Comparison of ENCODE assay signal across 10 cellular contexts in genomic region chr9:114779352-114779845, GRCh38. TPM values are rescaled to one million over a fixed set of nuclear protein-coding genes. Genes with fewer than 3 reads are reported as not detected.
DNase-seq lines count a peak whose midpoint lies in the region; ATAC-seq and TF ChIP-seq lines count a peak whose summit lies in the region.
"Had no signal": no experiment of that assay in that cellular context is flagged by ENCODE, and none has a peak within 500 bp of the region (broad histone marks: within the 10 kb centered on the region; RNA-seq: fewer than 3 reads in every experiment).

No MANE protein-coding gene starts in this region.

- H3K9me3 Mint-ChIP-seq in nephron, result peaks cover 2% of the 10 kb centered on the region
- H3K9me3 Mint-ChIP-seq in activated naive CD8-positive, alpha-beta T cell treated with anti-CD3 and anti-CD28 coated beads for 36 hours, result peaks cover 2% of the 10 kb centered on the region
- no peaks in the 10 kb centered on the region for H3K9me3 Mint-ChIP-seq in activated T-helper 2 cell treated with anti-CD3 and anti-CD28 coated beads, Interferon-gamma antibody, Interleukin-2, Interleukin-4, amounts not matched to agents 10 μg/mL and 5 μg/mL and 100 μg/mL, durations not matched to agents 14 hours and 24 hours and 36 hours
- H3K9me3 Mint-ChIP-seq: brain had no signal

- H3K27me3 Mint-ChIP-seq in nephron (ENCODE audit: low read depth), result no peaks in the 10 kb centered on the region
- H3K27me3 Mint-ChIP-seq in activated naive CD8-positive, alpha-beta T cell treated with anti-CD3 and anti-CD28 coated beads for 36 hours, result peaks cover 8% of the 10 kb centered on the region
- H3K27me3 Mint-ChIP-seq in activated T-helper 2 cell treated with anti-CD3 and anti-CD28 coated beads, Interferon-gamma antibody, Interleukin-2, Interleukin-4, amounts not matched to agents 10 μg/mL and 5 μg/mL and 100 μg/mL, durations not matched to agents 14 hours and 24 hours and 36 hours (ENCODE audit: low read depth), result peaks cover 35% of the 10 kb centered on the region

- peak overlapping the region; percentile 39 to 65 (median 63) for H3K27ac Mint-ChIP-seq in nephron
- no peak overlapping the region for H3K27ac Mint-ChIP-seq in activated naive CD8-positive, alpha-beta T cell treated with anti-CD3 and anti-CD28 coated beads for 36 hours
- H3K27ac Mint-ChIP-seq in activated T-helper 2 cell treated with anti-CD3 and anti-CD28 coated beads, Interferon-gamma antibody, Interleukin-2, Interleukin-4, amounts not matched to agents 10 μg/mL and 5 μg/mL and 100 μg/mL, durations not matched to agents 14 hours and 24 hours and 36 hours, result no peak overlapping the region
- H3K27ac Mint-ChIP-seq: brain had no signal

- ATAC-seq in HG03139 (IDR thresholded peaks at IDR 0.05; ENCODE audit: unreplicated experiment), result no peak

- DNase-seq in DMS79 (lab: John Stamatoyannopoulos, UW), result peak; percentile 82
- peak; percentile 16 for DNase-seq in NCI-H446 treated with DMSO at 0.1 percent for 48 hours (lab: John Stamatoyannopoulos, UW)
- peak; percentile 97 for DNase-seq in dermis blood vessel endothelial cell
- no peak for DNase-seq in activated naive CD8-positive, alpha-beta T cell treated with anti-CD3 and anti-CD28 coated beads for 36 hours
- no peak for DNase-seq in UCSD-AML1 (lab: John Stamatoyannopoulos, UW; ENCODE audit: unreplicated experiment)
- DNase-seq in activated T-helper 2 cell treated with anti-CD3 and anti-CD28 coated beads, Interferon-gamma antibody, Interleukin-2, Interleukin-4, amounts not matched to agents 10 μg/mL and 5 μg/mL and 100 μg/mL, durations not matched to agents 14 hours and 24 hours and 36 hours (ENCODE audit: low spot score), result no peak
- DNase-seq: NCI-H2107 had no signal

- TF ChIP-seq CTCF in nephron (IDR thresholded peaks at IDR 0.05; ENCODE audit: unreplicated experiment in 3 of 3), result no peak

- H3K4me1 Mint-ChIP-seq in nephron, result peaks cover 9% of the 10 kb centered on the region
- H3K4me1 Mint-ChIP-seq in activated naive CD8-positive, alpha-beta T cell treated with anti-CD3 and anti-CD28 coated beads for 36 hours, result peaks cover 21% of the 10 kb centered on the region
- H3K4me1 Mint-ChIP-seq in activated T-helper 2 cell treated with anti-CD3 and anti-CD28 coated beads, Interferon-gamma antibody, Interleukin-2, Interleukin-4, amounts not matched to agents 10 μg/mL and 5 μg/mL and 100 μg/mL, durations not matched to agents 14 hours and 24 hours and 36 hours (ENCODE audit: low read depth), result peaks cover 20% of the 10 kb centered on the region

- no peaks in the 10 kb centered on the region for H3K36me3 Mint-ChIP-seq in nephron (ENCODE audit: low read depth)
- H3K36me3 Mint-ChIP-seq in activated naive CD8-positive, alpha-beta T cell treated with anti-CD3 and anti-CD28 coated beads for 36 hours, result peaks cover 3% of the 10 kb centered on the region
- no peaks in the 10 kb centered on the region for H3K36me3 Mint-ChIP-seq in activated T-helper 2 cell treated with anti-CD3 and anti-CD28 coated beads, Interferon-gamma antibody, Interleukin-2, Interleukin-4, amounts not matched to agents 10 μg/mL and 5 μg/mL and 100 μg/mL, durations not matched to agents 14 hours and 24 hours and 36 hours (ENCODE audit: low read depth)
- H3K36me3 Mint-ChIP-seq: brain had no signal

- intact Hi-C loops in activated T-helper 2 cell treated with anti-CD3 and anti-CD28 coated beads, Interferon-gamma antibody, Interleukin-2, Interleukin-4, amounts not matched to agents 10 μg/mL and 5 μg/mL and 100 μg/mL, durations not matched to agents 14 hours and 24 hours and 36 hours (cut with micrococcal nuclease), result no loop called here

- no peak overlapping the region for H3K4me3 Mint-ChIP-seq in nephron
- no peak overlapping the region for H3K4me3 Mint-ChIP-seq in activated naive CD8-positive, alpha-beta T cell treated with anti-CD3 and anti-CD28 coated beads for 36 hours
- no peak overlapping the region for H3K4me3 Mint-ChIP-seq in activated T-helper 2 cell treated with anti-CD3 and anti-CD28 coated beads, Interferon-gamma antibody, Interleukin-2, Interleukin-4, amounts not matched to agents 10 μg/mL and 5 μg/mL and 100 μg/mL, durations not matched to agents 14 hours and 24 hours and 36 hours (ENCODE audit: low read depth)
- H3K4me3 Mint-ChIP-seq: brain had no signal

RNA-seq across cellular contexts. Expression of gene TNFSF15, which starts 26.4 kb away (rescaled TPM):
- total RNA-seq in dermis blood vessel endothelial cell, result 2.0 and 5.4 TPM in 2 replicates
- 1 to 10 TPM; 2.3 to 2.4 TPM for total RNA-seq in activated naive CD8-positive, alpha-beta T cell treated with anti-CD3 and anti-CD28 coated beads for 36 hours
- 0.25 and 0.28 TPM in 2 replicates for total RNA-seq in activated T-helper 2 cell treated with anti-CD3 and anti-CD28 coated beads, Interferon-gamma antibody, Interleukin-2, Interleukin-4, amounts not matched to agents 10 μg/mL and 5 μg/mL and 100 μg/mL, durations not matched to agents 14 hours and 24 hours and 36 hours

Comparison
In these comparisons a context has a peak if more than half of its experiments do, and no peak if none do; other contexts are left out.
1. DNase-seq: peak in DMS79 (single experiment), NCI-H446 treated with DMSO at 0.1 percent for 48 hours (single experiment) and dermis blood vessel endothelial cell (single experiment); none in activated naive CD8-positive, alpha-beta T cell treated with anti-CD3 and anti-CD28 coated beads for 36 hours (single experiment), UCSD-AML1 (single experiment) and activated T-helper 2 cell treated with anti-CD3 and anti-CD28 coated beads, Interferon-gamma antibody, Interleukin-2, Interleukin-4, amounts not matched to agents 10 μg/mL and 5 μg/mL and 100 μg/mL, durations not matched to agents 14 hours and 24 hours and 36 hours (single experiment).
2. H3K27ac Mint-ChIP-seq: peak in nephron (3 of 3); none in activated naive CD8-positive, alpha-beta T cell treated with anti-CD3 and anti-CD28 coated beads for 36 hours (single experiment) and activated T-helper 2 cell treated with anti-CD3 and anti-CD28 coated beads, Interferon-gamma antibody, Interleukin-2, Interleukin-4, amounts not matched to agents 10 μg/mL and 5 μg/mL and 100 μg/mL, durations not matched to agents 14 hours and 24 hours and 36 hours (single experiment).